ENCODE assay signal across 10 cellular contexts in the genomic region with DNA sequence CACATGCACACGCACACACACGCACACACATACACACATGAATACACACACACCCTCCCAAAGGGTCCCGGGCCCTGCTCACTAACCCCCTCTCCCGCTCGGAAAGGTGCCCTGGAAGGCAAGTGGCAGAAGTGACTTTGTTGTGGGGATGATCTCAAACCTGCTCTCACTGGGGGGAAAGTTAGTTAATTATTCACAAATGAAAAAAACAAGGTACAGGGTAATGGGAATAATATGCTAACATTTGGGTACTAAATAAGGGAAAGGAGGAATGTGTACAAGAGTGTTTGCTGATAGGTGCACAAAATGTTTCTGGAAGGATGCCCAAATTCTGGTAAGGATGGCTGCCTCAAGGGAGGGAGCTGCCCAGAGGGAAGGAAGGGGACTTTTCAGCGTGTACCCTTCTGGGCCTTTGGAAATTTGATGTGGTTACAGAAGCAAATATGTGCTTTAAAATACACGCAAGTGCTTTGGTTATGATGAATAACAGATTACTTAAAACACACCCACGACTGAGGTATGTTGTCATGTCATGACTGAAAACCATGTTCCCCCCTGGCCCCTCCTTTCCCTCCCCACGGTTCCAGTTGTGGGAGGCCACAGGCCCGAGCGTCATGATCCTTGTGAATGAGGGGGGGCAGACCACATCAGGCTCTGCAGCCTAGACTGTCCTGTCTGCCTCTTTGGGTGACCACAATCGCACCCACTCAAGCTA. TPM values are rescaled to one million over a fixed set of nuclear protein-coding genes. Genes with fewer than 3 reads are reported as not detected.
DNase-seq lines count a peak whose midpoint lies in the region; ATAC-seq and TF ChIP-seq lines count a peak whose summit lies in the region.
"Had no signal": no experiment of that assay in that cellular context is flagged by ENCODE, and none has a peak within 500 bp of the region (broad histone marks: within the 10 kb centered on the region; RNA-seq: fewer than 3 reads in every experiment).

No MANE protein-coding gene starts in this region.

- ATAC-seq in PC-3 (peak; percentile 37), GM21526 (IDR thresholded peaks at IDR 0.05; ENCODE audit: low FRiP score, unreplicated experiment) (no peak), GM21528 (IDR thresholded peaks at IDR 0.05; ENCODE audit: low FRiP score, unreplicated experiment) (no peak)

- no peaks in the 10 kb centered on the region for H3K9me2 ChIP-seq in PC-3 (replicated peaks; ENCODE audit: low read length)

- BruUV-seq in PC-3 (replicated peaks; lab: Mats Ljungman, UMichigan), result no TSS peak

- no peaks in the 10 kb centered on the region for H3K36me3 ChIP-seq in PC-3 (ENCODE audit: low read depth, low read length)
- H3K36me3 ChIP-seq in esophagus muscularis mucosa, result no peaks in the 10 kb centered on the region

- no peaks in the 10 kb centered on the region for H3K79me2 ChIP-seq in PC-3 (ENCODE audit: low read length)

- POLR2A ChIA-PET in PC-3 (lab: Charles Lee; ENCODE audit: unreplicated experiment), result interaction anchor here (0.8 kb wide), 1 partner anchor 38 kb away, joined by 4 read pairs; no protein-coding TSS in a partner anchor

- no peaks in the 10 kb centered on the region for H3F3A ChIP-seq in PC-3 (ENCODE audit: low read length, unreplicated experiment)

- H3K9ac ChIP-seq in PC-3 (ENCODE audit: low read length), result no peak overlapping the region

- H3K27me3 ChIP-seq in PC-3 (ENCODE audit: low read length), result no peaks in the 10 kb centered on the region
- H3K27me3 ChIP-seq in esophagus muscularis mucosa, result no peaks in the 10 kb centered on the region

- TF ChIP-seq POLR2A in esophagus muscularis mucosa (IDR thresholded peaks at IDR 0.05; ENCODE audit: low read depth), result no peak

- CTCF ChIA-PET in PC-3 (lab: Charles Lee), result interaction anchor here (0.6 kb wide), 1 partner anchor 53 kb away, joined by 8 read pairs; no protein-coding TSS in a partner anchor

- H4K20me1 ChIP-seq in PC-3 (ENCODE audit: low read length), result no peaks in the 10 kb centered on the region

- H3K4me3 ChIP-seq in PC-3 (ENCODE audit: low read length) (no peak overlapping the region), esophagus muscularis mucosa (no peak overlapping the region)

- H3K4me1 ChIP-seq in PC-3 (ENCODE audit: insufficient read depth, low read length), result peaks cover 14% of the 10 kb centered on the region
- H3K4me1 ChIP-seq in esophagus muscularis mucosa, result peaks cover 0 to 51% (median 43%) of the 10 kb centered on the region in 4 donors

- DNase-seq in GM13976 (ENCODE audit: low spot score) (peak; percentile 65), PC-3 (peak; percentile 22), esophagus muscularis mucosa (ENCODE audit: extremely low spot score) (no peak), NK-92 (lab: John Stamatoyannopoulos, UW; ENCODE audit: unreplicated experiment) (no peak), Kasumi-1 (lab: John Stamatoyannopoulos, UW) (no peak)
- peak; percentile 71 for DNase-seq in stimulated activated CD4-positive, alpha-beta T cell treated with anti-CD3 and anti-CD28 coated beads, Interleukin-1b, Interleukin-23, amount 100 ng/mL, for 48 hours
- DNase-seq: naive B cell, NCI-H1436 treated with DMSO at 0.1 percent for 48 hours had no signal

- TF ChIP-seq CTCF in GM13976 (IDR thresholded peaks at IDR 0.05; ENCODE audit: borderline replicate concordance, control extremely low read depth, extremely low read depth, insufficient read depth, missing control alignments) (no peak), PC-3 (conservative IDR thresholded peaks at IDR 0.05; ENCODE audit: low read depth, low read length) (0 out of 2 replicates have a peak, but pooled peaks have one; percentile 20), esophagus muscularis mucosa (IDR thresholded peaks at IDR 0.05) (no peak)

- H3K9me3 ChIP-seq in PC-3 (ENCODE audit: low read length) (no peaks in the 10 kb centered on the region), esophagus muscularis mucosa (no peaks in the 10 kb centered on the region)

- in situ Hi-C loops in GM13976 (cut with MboI; ENCODE audit: low sequenced_read_pairs, unreplicated experiment), result no loop called here

- peak; percentile 25 for TF ChIP-seq EP300 in esophagus muscularis mucosa (IDR thresholded peaks at IDR 0.05)

- H3K4me2 ChIP-seq in PC-3 (ENCODE audit: low read length), result no peak overlapping the region

- intact Hi-C loops in PC-3 (cut with micrococcal nuclease), result no loop called here
- intact Hi-C loops in esophagus muscularis mucosa (cut with DNase I), result no loop called here

- H3K27ac ChIP-seq in PC-3 (ENCODE audit: low read length), result peak overlapping the region; percentile 29; the same call in 1 of the 2 replicates
- peak overlapping the region; percentile 79 to 84 (median 81) for H3K27ac ChIP-seq in esophagus muscularis mucosa (replicated peaks in 1 of 4)

- H2AFZ ChIP-seq in PC-3 (ENCODE audit: low read length), result 0 out of 2 replicates have a peak overlapping the region, but pooled peaks have one; percentile 21

- WGBS in esophagus muscularis mucosa, result 50% methylated on average over 9 of the region's 12 CpGs

RNA-seq across cellular contexts. Expression of a gene that starts 43.3 kb away (rescaled TPM):
- total RNA-seq in PC-3 (2014; rRNA removed), result 18.0 and 18.4 TPM in 2 replicates
- under 1 TPM in 2 of 4 donors, not detected in 2; 0.52 to 0.75 TPM for total RNA-seq in esophagus muscularis mucosa

Comparison
In these comparisons a context has a peak if more than half of its experiments do, and no peak if none do; other contexts are left out.
1. DNase-seq: peak in GM13976 (single experiment), PC-3 (single experiment) and stimulated activated CD4-positive, alpha-beta T cell treated with anti-CD3 and anti-CD28 coated beads, Interleukin-1b, Interleukin-23, amount 100 ng/mL, for 48 hours (single experiment); none in esophagus muscularis mucosa (single experiment), NK-92 (single experiment) and Kasumi-1 (0 of 2).
2. RNA of a gene that starts 43.3 kb away (total RNA-seq): 18.0 to 18.4 TPM in PC-3; 0.52 to 0.75 TPM in esophagus muscularis mucosa; every median in the first group is over 10 times any median in the second.